In genomic region chr15:63947228-63947627, GRCh38 we compare ENCODE assay signal across 24 cellular contexts.
"Had no signal": no experiment of that assay in that cellular context is flagged by ENCODE, and none has a peak within 500 bp of the region (broad histone marks: within the 10 kb centered on the region; RNA-seq: fewer than 3 reads in every experiment).

No MANE protein-coding gene starts in this region.

- H3K27ac Mint-ChIP-seq: activated CD4-positive, alpha-beta memory T cell treated with anti-CD3 and anti-CD28 coated beads, Interleukin-2, amount 10 ng/mL, durations not matched to agents 7 days and 5 days; activated CD4-positive, alpha-beta T cell treated with anti-CD3 and anti-CD28 coated beads, Interleukin-2, amount 10 ng/mL, durations not matched to agents 7 days and 5 days; activated naive CD8-positive, alpha-beta T cell; activated T-cell treated with anti-CD3 and anti-CD28 coated beads, Interleukin-2, amount 50 U/mL, for 24 hours; activated T-helper 17 cell treated with anti-CD3 and anti-CD28 coated beads, Interleukin-2, amount 50 U/mL, for 72 hours; dendritic cell treated with granulocyte-macrophage colony-stimulating factor and Interleukin-4, amounts not matched to agents 40 ng/mL and 50 ng/mL, for 4 days; nephron; stimulated activated naive CD8-positive, alpha-beta T cell treated with anti-CD3 and anti-CD28 coated beads, Interleukin-15, amount 100 ng/mL, for 72 hours; type B pancreatic cell; WTC11 had no signal

- H3K27ac ChIP-seq: brain microvascular endothelial cell, esophagus muscularis mucosa, foreskin keratinocyte, heart right ventricle, right lobe of liver, vagina had no signal

- H3K9me3 Mint-ChIP-seq: activated CD4-positive, alpha-beta memory T cell treated with anti-CD3 and anti-CD28 coated beads, Interleukin-2, amount 10 ng/mL, durations not matched to agents 7 days and 5 days; activated T-cell treated with anti-CD3 and anti-CD28 coated beads, Interleukin-2, amount 50 U/mL, for 24 hours; activated T-helper 17 cell treated with anti-CD3 and anti-CD28 coated beads, Interleukin-2, amount 50 U/mL, for 72 hours; dendritic cell treated with granulocyte-macrophage colony-stimulating factor and Interleukin-4, amounts not matched to agents 40 ng/mL and 50 ng/mL, for 4 days; nephron; stimulated activated memory B cell treated with anti-CD40 and anti-IgM and Interleukin-4, amounts not matched to agents 10 μg/mL and 1 μg/mL and 100 μg/mL, for 72 hours; stimulated activated naive CD8-positive, alpha-beta T cell treated with anti-CD3 and anti-CD28 coated beads, Interleukin-15, amount 100 ng/mL, for 72 hours; type B pancreatic cell; WTC11 had no signal

- H3K36me3 Mint-ChIP-seq: stimulated activated memory B cell treated with anti-CD40 and anti-IgM and Interleukin-4, amounts not matched to agents 10 μg/mL and 1 μg/mL and 100 μg/mL, for 72 hours; type B pancreatic cell; WTC11 had no signal

- H3K9me3 ChIP-seq: esophagus muscularis mucosa, heart right ventricle, left lung, right lobe of liver, vagina had no signal

- H3K4me3 Mint-ChIP-seq: activated CD4-positive, alpha-beta memory T cell treated with anti-CD3 and anti-CD28 coated beads, Interleukin-2, amount 10 ng/mL, durations not matched to agents 7 days and 5 days; activated CD4-positive, alpha-beta T cell treated with anti-CD3 and anti-CD28 coated beads, Interleukin-2, amount 10 ng/mL, durations not matched to agents 7 days and 5 days; activated naive CD8-positive, alpha-beta T cell; activated T-cell treated with anti-CD3 and anti-CD28 coated beads, Interleukin-2, amount 50 U/mL, for 24 hours; activated T-helper 17 cell treated with anti-CD3 and anti-CD28 coated beads, Interleukin-2, amount 50 U/mL, for 72 hours; dendritic cell treated with granulocyte-macrophage colony-stimulating factor and Interleukin-4, amounts not matched to agents 40 ng/mL and 50 ng/mL, for 4 days; nephron; stimulated activated memory B cell treated with anti-CD40 and anti-IgM and Interleukin-4, amounts not matched to agents 10 μg/mL and 1 μg/mL and 100 μg/mL, for 72 hours; stimulated activated naive CD8-positive, alpha-beta T cell treated with anti-CD3 and anti-CD28 coated beads, Interleukin-15, amount 100 ng/mL, for 72 hours; type B pancreatic cell; WTC11 had no signal

- H3K4me3 ChIP-seq: esophagus muscularis mucosa, heart right ventricle, left lung, right lobe of liver, vagina had no signal

- H3K27me3 ChIP-seq: brain microvascular endothelial cell, esophagus muscularis mucosa, foreskin keratinocyte, heart right ventricle, left lung, right lobe of liver, vagina had no signal

- ATAC-seq: activated T-helper 17 cell treated with anti-CD3 and anti-CD28 coated beads, Interleukin-2, amount 50 U/mL, for 72 hours; foreskin keratinocyte; right lobe of liver; stimulated activated memory B cell treated with anti-CD40 and anti-IgM and Interleukin-4, amounts not matched to agents 10 μg/mL and 1 μg/mL and 100 μg/mL, for 72 hours; stimulated activated naive CD8-positive, alpha-beta T cell treated with anti-CD3 and anti-CD28 coated beads, Interleukin-15, amount 100 ng/mL, for 72 hours; WTC11 had no signal

- DNase-seq: activated CD4-positive, alpha-beta T cell treated with anti-CD3 and anti-CD28 coated beads for 1 hour; activated CD4-positive, alpha-beta T cell treated with anti-CD3 and anti-CD28 coated beads, Interleukin-2, amount 10 ng/mL, durations not matched to agents 7 days and 5 days; activated T-cell treated with anti-CD3 and anti-CD28 coated beads, Interleukin-2, amount 50 U/mL, for 24 hours; brain microvascular endothelial cell; caudate nucleus; foreskin keratinocyte; heart right ventricle; kidney glomerular epithelial cell; left lung; stimulated activated CD4-positive, alpha-beta T cell treated with anti-CD3 and anti-CD28 coated beads, Interleukin-12 subunit alpha, Interleukin-12 subunit beta, amount 100 ng/mL, for 4 hours; stimulated activated CD4-positive, alpha-beta T cell treated with anti-CD3 and anti-CD28 coated beads, Interleukin-4, amount 100 ng/mL, for 24 hours; stimulated activated naive CD8-positive, alpha-beta T cell treated with anti-CD3 and anti-CD28 coated beads, Interleukin-15, amount 100 ng/mL, for 72 hours; substantia nigra had no signal

- H3K27me3 Mint-ChIP-seq: activated CD4-positive, alpha-beta T cell treated with anti-CD3 and anti-CD28 coated beads, Interleukin-2, amount 10 ng/mL, durations not matched to agents 7 days and 5 days; activated naive CD8-positive, alpha-beta T cell; activated T-cell treated with anti-CD3 and anti-CD28 coated beads, Interleukin-2, amount 50 U/mL, for 24 hours; activated T-helper 17 cell treated with anti-CD3 and anti-CD28 coated beads, Interleukin-2, amount 50 U/mL, for 72 hours; stimulated activated memory B cell treated with anti-CD40 and anti-IgM and Interleukin-4, amounts not matched to agents 10 μg/mL and 1 μg/mL and 100 μg/mL, for 72 hours; stimulated activated naive CD8-positive, alpha-beta T cell treated with anti-CD3 and anti-CD28 coated beads, Interleukin-15, amount 100 ng/mL, for 72 hours; type B pancreatic cell had no signal

- H3K36me3 ChIP-seq: brain microvascular endothelial cell, esophagus muscularis mucosa, left lung, right lobe of liver, vagina had no signal
